ENCODE assay signal across 20 cellular contexts in genomic region chrX:8288590-8288989, GRCh38.
"Had no signal": no experiment of that assay in that cellular context is flagged by ENCODE, and none has a peak within 500 bp of the region (broad histone marks: within the 10 kb centered on the region; RNA-seq: fewer than 3 reads in every experiment).

No MANE protein-coding gene starts in this region.

- H3K4me3 ChIP-seq: ascending aorta, left ventricle myocardium inferior, ovary, prostate gland, right atrium auricular region had no signal

- H3K9me3 ChIP-seq: ascending aorta, left ventricle myocardium inferior, neutrophil, ovary, prostate gland, right atrium auricular region had no signal

- DNase-seq: activated gamma-delta T cell treated with Interleukin-2 at 50 U/mL for 16 hours; activated T-cell treated with anti-CD3 and anti-CD28 coated beads, Interleukin-2, amount 50 U/mL, for 1 hour; cortex of kidney; erythroblast; foreskin melanocyte; kidney glomerular epithelial cell; left ventricle myocardium inferior; midbrain; ovary; stimulated activated CD4-positive, alpha-beta T cell treated with anti-CD3 and anti-CD28 coated beads, Interleukin-12 subunit alpha, Interleukin-12 subunit beta, amount 100 ng/mL, for 4 hours; stimulated activated CD4-positive, alpha-beta T cell treated with anti-CD3 and anti-CD28 coated beads, Interleukin-4, amount 100 ng/mL, for 4 hours; stimulated activated naive CD8-positive, alpha-beta T cell treated with anti-CD3 and anti-CD28 coated beads, Interleukin-15, Interleukin-2, amounts not matched to agents 100 U/mL and 50 U/mL, for 24 hours; T1000 had no signal

- H3K27me3 ChIP-seq: ascending aorta, neutrophil, ovary, right atrium auricular region had no signal

- ATAC-seq: activated naive CD4-positive, alpha-beta T cell treated with anti-CD3 and anti-CD28 coated beads, Interleukin-2, amount 50 U/mL, for 72 hours; natural killer cell treated with Interleukin-12 subunit alpha and Interleukin-12 subunit beta and Interleukin-15 and Interleukin-18, amount 100 ng/mL, for 72 hours; stimulated activated naive CD8-positive, alpha-beta T cell treated with anti-CD3 and anti-CD28 coated beads, Interleukin-15, Interleukin-2, amounts not matched to agents 100 U/mL and 50 U/mL, for 24 hours; WTC11 had no signal

- H3K4me1 ChIP-seq: ascending aorta, left ventricle myocardium inferior, prostate gland, right atrium auricular region had no signal

- H3K27ac ChIP-seq: ascending aorta, left ventricle myocardium inferior, neutrophil, ovary, prostate gland, right atrium auricular region had no signal
